Comparison of ENCODE assay signal across 8 cellular contexts in genomic region chr3:197959891-197960693, GRCh38. TPM values are rescaled to one million over a fixed set of nuclear protein-coding genes. Genes with fewer than 3 reads are reported as not detected.
DNase-seq lines count a peak whose midpoint lies in the region; ATAC-seq and TF ChIP-seq lines count a peak whose summit lies in the region.

LMLN (plus strand) TSS chr3:197960217; CDS start chr3:197960246, 29 bp downstream.

- peak; percentile 50 for TF ChIP-seq EP300 in neural cell (conservative IDR thresholded peaks at IDR 0.05; ENCODE audit: poor library complexity, severe bottlenecking)

- no peaks in the 10 kb centered on the region for H4K20me1 ChIP-seq in neural cell (ENCODE audit: insufficient read depth)

- DNase-seq in G401 (ENCODE audit: low spot score): peak; percentile 97
- peak; percentile 81 to 95 for DNase-seq in HAP-1 (ENCODE audit: low spot score in 2 of 2)
- DNase-seq in MG63: peak; percentile 98
- DNase-seq in SHP77 (lab: John Stamatoyannopoulos, UW): peak; percentile 76 to 80
- peak; percentile 91 for DNase-seq in activated gamma-delta T cell (lab: John Stamatoyannopoulos, UW)
- peak; percentile 92 for DNase-seq in fibroblast of the conjunctiva (ENCODE audit: low read depth)
- peak; percentile 94 to 97 for DNase-seq in stimulated activated naive CD8-positive, alpha-beta T cell treated with anti-CD3 and anti-CD28 coated beads, Interleukin-15, amount 100 ng/mL, for 72 hours

- peak within 1 kb of the TSS; percentile 86 to 96 for H3K4me3 Mint-ChIP-seq in stimulated activated naive CD8-positive, alpha-beta T cell treated with anti-CD3 and anti-CD28 coated beads, Interleukin-15, amount 100 ng/mL, for 72 hours

- peak within 1 kb of the TSS; percentile 96 for H3K4me2 ChIP-seq in neural cell (ENCODE audit: low read length)

- no peaks in the 10 kb centered on the region for H3K9me2 ChIP-seq in neural cell (ENCODE audit: insufficient read depth, low read length)

- H3K4me3 ChIP-seq in HAP-1 (peak within 1 kb of the TSS; percentile 68), MG63 (peak within 1 kb of the TSS; percentile 61), neural cell (ENCODE audit: low read length) (peak within 1 kb of the TSS; percentile 89)

- peaks cover 5% of the 10 kb centered on the region for H3K79me2 ChIP-seq in neural cell (replicated peaks; ENCODE audit: insufficient read depth, low read length)

- peak within 1 kb of the TSS; percentile 71 for H3K9ac ChIP-seq in neural cell (ENCODE audit: low read length)

- H3K27me3 Mint-ChIP-seq in stimulated activated naive CD8-positive, alpha-beta T cell treated with anti-CD3 and anti-CD28 coated beads, Interleukin-15, amount 100 ng/mL, for 72 hours: no peaks in the 10 kb centered on the region

- H3K36me3 ChIP-seq in HAP-1 (replicated peaks) (peaks cover 16% of the 10 kb centered on the region), MG63 (peaks cover 19% of the 10 kb centered on the region), neural cell (ENCODE audit: insufficient read depth, low read length) (peaks cover 5% of the 10 kb centered on the region)

- no peaks in the 10 kb centered on the region for H3K9me3 Mint-ChIP-seq in stimulated activated naive CD8-positive, alpha-beta T cell treated with anti-CD3 and anti-CD28 coated beads, Interleukin-15, amount 100 ng/mL, for 72 hours

- TF ChIP-seq RAD21 in neural cell (conservative IDR thresholded peaks at IDR 0.05): no peak

- peaks cover 37% of the 10 kb centered on the region for H3K4me1 ChIP-seq in HAP-1

- in situ Hi-C loops in G401 (cut with HindIII; ENCODE audit: low sequenced_read_pairs) (no loop called here), HAP-1 (cut with MboI; ENCODE audit: low sequenced_read_pairs) (no loop called here)

- peaks cover 69% of the 10 kb centered on the region for H3K4me1 Mint-ChIP-seq in stimulated activated naive CD8-positive, alpha-beta T cell treated with anti-CD3 and anti-CD28 coated beads, Interleukin-15, amount 100 ng/mL, for 72 hours

- TF ChIP-seq CTCF in neural cell (IDR thresholded peaks at IDR 0.05; ENCODE audit: poor library complexity, severe bottlenecking): peak; percentile 15

- ATAC-seq in stimulated activated naive CD8-positive, alpha-beta T cell treated with anti-CD3 and anti-CD28 coated beads, Interleukin-15, amount 100 ng/mL, for 72 hours: peak; percentile 96

- peak within 1 kb of the TSS; percentile 92 to 95 for H3K27ac Mint-ChIP-seq in stimulated activated naive CD8-positive, alpha-beta T cell treated with anti-CD3 and anti-CD28 coated beads, Interleukin-15, amount 100 ng/mL, for 72 hours

- H3F3A ChIP-seq in neural cell (ENCODE audit: insufficient read depth, low read length, poor library complexity, severe bottlenecking): no peaks in the 10 kb centered on the region

- no peaks in the 10 kb centered on the region for H3K9me3 ChIP-seq in HAP-1
- no peaks in the 10 kb centered on the region for H3K9me3 ChIP-seq in MG63
- H3K9me3 ChIP-seq in neural cell (ENCODE audit: low read length): no peaks in the 10 kb centered on the region

- H2AFZ ChIP-seq in neural cell (ENCODE audit: low read depth, low read length): peak within 1 kb of the TSS; percentile 87

- H3K27me3 ChIP-seq in HAP-1 (ENCODE audit: low read depth) (no peaks in the 10 kb centered on the region), MG63 (no peaks in the 10 kb centered on the region), neural cell (ENCODE audit: insufficient read depth, low read depth, low read length) (no peaks in the 10 kb centered on the region)

- H3K27ac ChIP-seq in neural cell (ENCODE audit: low read length): peak within 1 kb of the TSS; percentile 65

TF ChIP-seq in neural cell, 6 proteins besides CTCF, POLR2A, EP300 and RAD21:
- TF ChIP-seq REST (IDR thresholded peaks at IDR 0.05; ENCODE audit: borderline replicate concordance): no peak
- no peak for TF ChIP-seq EZH2 (IDR thresholded peaks at IDR 0.05; ENCODE audit: borderline replicate concordance, insufficient read depth, low read length, poor library complexity, severe bottlenecking)
- TF ChIP-seq MXI1 (conservative IDR thresholded peaks at IDR 0.05; ENCODE audit: poor library complexity, severe bottlenecking): peak; percentile 93
- peak; percentile 76 for TF ChIP-seq POLR2AphosphoS5 (IDR thresholded peaks at IDR 0.05)
- peak; percentile 18 for TF ChIP-seq TAF1 (IDR thresholded peaks at IDR 0.05; ENCODE audit: low read depth)
- peak; percentile 40 for TF ChIP-seq SMC3 (conservative IDR thresholded peaks at IDR 0.05; ENCODE audit: poor library complexity)

RNA-seq across cellular contexts. Expression of gene LMLN, which starts in this region (rescaled TPM):
- 4.3 and 5.6 TPM in 2 replicates for total RNA-seq in G401 (2014; rRNA removed; shearing (Covaris generic))
- 3.5 and 5.6 TPM in 2 replicates for total RNA-seq in MG63 (2014; rRNA removed; shearing (Covaris generic); ENCODE audit: low replicate concordance)
- polyA plus RNA-seq in neural cell: 3.1 and 6.9 TPM in 2 replicates
- 13.1 and 17.4 TPM in 2 replicates for polyA minus RNA-seq in neural cell

Comparison
In these comparisons a context has a peak if more than half of its experiments do, and no peak if none do; other contexts are left out.
1. Peak in every context shown above with its lines: DNase-seq, ATAC-seq, H3K4me3 ChIP-seq and H3K27ac ChIP-seq.